10 cellular contexts compared by ENCODE assay signal in the genomic region with DNA sequence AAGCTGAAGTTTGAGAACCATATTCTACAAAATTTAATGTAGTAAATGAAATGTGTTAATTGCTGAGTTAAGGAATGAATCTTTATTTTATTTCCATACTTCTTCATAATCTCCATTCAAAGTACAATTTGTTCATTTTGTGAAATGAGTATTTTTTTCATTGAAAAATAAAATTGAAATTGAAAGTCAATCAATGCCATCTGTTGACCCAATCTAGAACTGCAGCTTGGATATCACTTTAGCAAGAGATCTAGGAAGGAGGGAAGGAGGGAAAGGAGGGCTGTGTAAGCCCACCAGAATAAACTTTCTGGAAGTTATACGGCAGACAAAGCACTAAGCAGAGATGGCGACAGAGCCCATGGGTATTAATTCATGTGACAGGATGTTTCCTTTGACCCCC.
DNase-seq lines count a peak whose midpoint lies in the region; ATAC-seq and TF ChIP-seq lines count a peak whose summit lies in the region.
"Had no signal": no experiment of that assay in that cellular context is flagged by ENCODE, and none has a peak within 500 bp of the region (broad histone marks: within the 10 kb centered on the region; RNA-seq: fewer than 3 reads in every experiment).

No MANE protein-coding gene starts in this region.

- H3K27ac ChIP-seq in MM.1S (ENCODE audit: low read length) (no peak overlapping the region), psoas muscle (no peak overlapping the region)

- no peaks in the 10 kb centered on the region for H3K4me1 ChIP-seq in MM.1S (ENCODE audit: low read length)
- no peaks in the 10 kb centered on the region for H3K4me1 ChIP-seq in psoas muscle
- H3K4me1 ChIP-seq: HAP-1 had no signal

- ATAC-seq in psoas muscle (no peak), GM18498 (IDR thresholded peaks at IDR 0.05; ENCODE audit: unreplicated experiment) (no peak)

- H3K79me2 ChIP-seq in MM.1S (ENCODE audit: low read length), result no peaks in the 10 kb centered on the region

- TF ChIP-seq CTCF in MM.1S (IDR thresholded peaks at IDR 0.05; ENCODE audit: low read length), result peak; percentile 51
- peak; percentile 45 for TF ChIP-seq CTCF in endothelial cell (IDR thresholded peaks at IDR 0.05; ENCODE audit: unreplicated experiment)
- TF ChIP-seq CTCF in psoas muscle (IDR thresholded peaks at IDR 0.05), result peak; percentile 33

- no peak overlapping the region for H3K4me3 Mint-ChIP-seq in endothelial cell (ENCODE audit: unreplicated experiment)
- no peak overlapping the region for H3K4me3 Mint-ChIP-seq in activated CD4-positive, alpha-beta memory T cell treated with anti-CD3 and anti-CD28 coated beads, Interleukin-2, amount 10 ng/mL, durations not matched to agents 7 days and 5 days
- H3K4me3 Mint-ChIP-seq: memory B cell had no signal

- no peak overlapping the region for H3K27ac Mint-ChIP-seq in endothelial cell (ENCODE audit: unreplicated experiment)
- no peak overlapping the region for H3K27ac Mint-ChIP-seq in activated CD4-positive, alpha-beta memory T cell treated with anti-CD3 and anti-CD28 coated beads, Interleukin-2, amount 10 ng/mL, durations not matched to agents 7 days and 5 days
- H3K27ac Mint-ChIP-seq: memory B cell had no signal

- H3K9me2 ChIP-seq in MM.1S (replicated peaks; ENCODE audit: insufficient read depth, low read length), result no peaks in the 10 kb centered on the region

- CTCF ChIA-PET in activated CD4-positive, alpha-beta memory T cell treated with anti-CD3 and anti-CD28 coated beads, Interleukin-2, amount 10 ng/mL, durations not matched to agents 7 days and 5 days (lab: Charles Lee), result no interaction called here

- H3K27me3 Mint-ChIP-seq in endothelial cell (ENCODE audit: unreplicated experiment), result no peaks in the 10 kb centered on the region
- H3K27me3 Mint-ChIP-seq in activated CD4-positive, alpha-beta memory T cell treated with anti-CD3 and anti-CD28 coated beads, Interleukin-2, amount 10 ng/mL, durations not matched to agents 7 days and 5 days, result no peaks in the 10 kb centered on the region
- H3K27me3 Mint-ChIP-seq: memory B cell had no signal

- no peaks in the 10 kb centered on the region for H3F3A ChIP-seq in MM.1S (ENCODE audit: insufficient read depth, low read length)

- H3K27me3 ChIP-seq in MM.1S (replicated peaks; ENCODE audit: insufficient read depth, low read length) (no peaks in the 10 kb centered on the region), psoas muscle (ENCODE audit: insufficient read depth in 3 of 3, low read length in 2 of 3) (no peaks in the 10 kb centered on the region)

- H3K4me3 ChIP-seq in MM.1S (ENCODE audit: low read length), result no peak overlapping the region
- H3K4me3 ChIP-seq in psoas muscle, result no peak overlapping the region
- H3K4me3 ChIP-seq: HAP-1 had no signal

- H3K4me2 ChIP-seq in MM.1S (ENCODE audit: low read depth, low read length), result no peak overlapping the region

- H2AFZ ChIP-seq in MM.1S (ENCODE audit: low read length), result no peak overlapping the region

- WGBS in psoas muscle, 3 donors, result 3 to 25% (median 8%) methylated on average over 2 of the region's 2 CpGs

- H3K9me3 Mint-ChIP-seq in endothelial cell (ENCODE audit: unreplicated experiment), result no peaks in the 10 kb centered on the region
- no peaks in the 10 kb centered on the region for H3K9me3 Mint-ChIP-seq in activated CD4-positive, alpha-beta memory T cell treated with anti-CD3 and anti-CD28 coated beads, Interleukin-2, amount 10 ng/mL, durations not matched to agents 7 days and 5 days
- H3K9me3 Mint-ChIP-seq: memory B cell had no signal

- POLR2A ChIA-PET in activated CD4-positive, alpha-beta memory T cell treated with anti-CD3 and anti-CD28 coated beads, Interleukin-2, amount 10 ng/mL, durations not matched to agents 7 days and 5 days (lab: Charles Lee), result no interaction called here

- no peaks in the 10 kb centered on the region for H4K20me1 ChIP-seq in MM.1S (ENCODE audit: insufficient read depth, low read length)

- DNase-seq in DMS53 (lab: John Stamatoyannopoulos, UW) (peak; percentile 32), DMS53 treated with DMSO at 0.1 percent for 48 hours (lab: John Stamatoyannopoulos, UW; ENCODE audit: unreplicated experiment) (no peak), MM.1S (peak; percentile 12), endothelial cell (ENCODE audit: low spot score) (no peak), psoas muscle (no peak), SKM-1 (lab: John Stamatoyannopoulos, UW; ENCODE audit: unreplicated experiment) (no peak)
- DNase-seq in activated CD4-positive, alpha-beta memory T cell treated with anti-CD3 and anti-CD28 coated beads, Interleukin-2, amount 10 ng/mL, durations not matched to agents 7 days and 5 days, result no peak

- H3K9me3 ChIP-seq in MM.1S (replicated peaks; ENCODE audit: insufficient read depth, low read length) (no peaks in the 10 kb centered on the region), psoas muscle (no peaks in the 10 kb centered on the region)
- H3K9me3 ChIP-seq: HAP-1 had no signal

- H3K9ac ChIP-seq in MM.1S (ENCODE audit: low read length), result no peak overlapping the region

- intact Hi-C loops in psoas muscle (cut with DNase I), result loop anchor here (5.0 kb wide), 2 partner anchors 206 to 386 kb away; no protein-coding TSS in a partner anchor

- H3K4me1 Mint-ChIP-seq in endothelial cell (ENCODE audit: unreplicated experiment), result no peaks in the 10 kb centered on the region
- peaks cover 3% of the 10 kb centered on the region for H3K4me1 Mint-ChIP-seq in activated CD4-positive, alpha-beta memory T cell treated with anti-CD3 and anti-CD28 coated beads, Interleukin-2, amount 10 ng/mL, durations not matched to agents 7 days and 5 days
- H3K4me1 Mint-ChIP-seq: memory B cell had no signal

- H3K36me3 ChIP-seq in MM.1S (replicated peaks; ENCODE audit: insufficient read depth, low read length) (no peaks in the 10 kb centered on the region), psoas muscle (ENCODE audit: insufficient read depth in 1 of 2, low read depth in 1 of 2) (no peaks in the 10 kb centered on the region)
- H3K36me3 ChIP-seq: HAP-1 had no signal

- H3K36me3 Mint-ChIP-seq in endothelial cell (ENCODE audit: low read depth, unreplicated experiment), result no peaks in the 10 kb centered on the region
- no peaks in the 10 kb centered on the region for H3K36me3 Mint-ChIP-seq in activated CD4-positive, alpha-beta memory T cell treated with anti-CD3 and anti-CD28 coated beads, Interleukin-2, amount 10 ng/mL, durations not matched to agents 7 days and 5 days (ENCODE audit: low read depth)
- H3K36me3 Mint-ChIP-seq: memory B cell had no signal

Comparison
In these comparisons a context has a peak if more than half of its experiments do, and no peak if none do; other contexts are left out.
1. DNase-seq: peak in DMS53 (single experiment) and MM.1S (single experiment); none in DMS53 treated with DMSO at 0.1 percent for 48 hours (single experiment), endothelial cell (single experiment), psoas muscle (0 of 2), SKM-1 (single experiment) and activated CD4-positive, alpha-beta memory T cell treated with anti-CD3 and anti-CD28 coated beads, Interleukin-2, amount 10 ng/mL, durations not matched to agents 7 days and 5 days (single experiment).
2. Peak in every context shown above with its lines, with median percentiles within 50 percentile points of each other: CTCF ChIP-seq.